ENCODE assay signal across 17 cellular contexts in the genomic region with DNA sequence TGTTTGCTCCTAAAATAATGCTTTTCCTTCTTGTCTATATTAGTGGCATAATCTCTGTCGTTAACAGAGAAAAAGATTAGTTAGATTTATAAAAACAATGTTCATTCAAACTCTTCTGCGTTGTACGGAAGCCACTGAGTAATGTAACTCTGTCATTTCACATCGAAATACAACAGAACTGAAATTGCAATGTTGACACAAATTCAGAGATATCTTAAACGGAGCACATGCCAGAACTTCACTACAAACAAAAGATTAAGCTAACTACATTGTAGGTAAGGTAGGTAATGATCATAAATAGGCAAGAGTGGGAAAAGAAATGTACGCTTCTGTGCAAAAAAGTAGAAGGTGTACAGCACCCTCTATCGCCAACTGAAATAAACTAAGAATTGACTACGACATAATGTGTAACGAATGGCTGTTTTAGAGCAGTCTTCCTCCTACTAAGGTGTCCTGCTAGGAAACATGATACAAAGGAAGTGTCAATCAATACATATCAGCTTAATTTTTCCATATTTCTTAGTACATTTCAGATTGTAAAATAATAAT. TPM values are rescaled to one million over a fixed set of nuclear protein-coding genes. Genes with fewer than 3 reads are reported as not detected.
A peak's percentile ranks its signal among the peaks of the same experiment; 100 is the strongest.
DNase-seq lines count a peak whose midpoint lies in the region; ATAC-seq and TF ChIP-seq lines count a peak whose summit lies in the region.
"Had no signal": no experiment of that assay in that cellular context is flagged by ENCODE, and none has a peak within 500 bp of the region (broad histone marks: within the 10 kb centered on the region; RNA-seq: fewer than 3 reads in every experiment).

No MANE protein-coding gene starts in this region.

- H3K4me1 ChIP-seq in BE2C (peaks cover 5% of the 10 kb centered on the region; the same call in 1 of the 2 replicates), hepatocyte (ENCODE audit: insufficient read depth) (peaks cover 38% of the 10 kb centered on the region)
- H3K4me1 ChIP-seq: thyroid gland had no signal

- H3K4me2 ChIP-seq in hepatocyte, result no peak overlapping the region

- H3K4me3 ChIP-seq in BE2C (ENCODE audit: low read depth, low read length), result no peak overlapping the region
- no peak overlapping the region for H3K4me3 ChIP-seq in LNCaP clone FGC (ENCODE audit: low read depth, low read length)
- H3K4me3 ChIP-seq in hepatocyte, result no peak overlapping the region
- H3K4me3 ChIP-seq: HAP-1, thyroid gland had no signal

- peak; percentile 59 for TF ChIP-seq CTCF in BE2C (IDR thresholded peaks at IDR 0.05; ENCODE audit: low read depth, low read length)
- TF ChIP-seq CTCF in LNCaP clone FGC (IDR thresholded peaks at IDR 0.05; ENCODE audit: control insufficient read depth, extremely low read depth, insufficient read depth), result peak; percentile 47
- TF ChIP-seq CTCF in VCaP (conservative IDR thresholded peaks at IDR 0.05), result peak; percentile 23; the same call in 1 of the 2 replicates
- peak; percentile 59 for TF ChIP-seq CTCF in hepatocyte (IDR thresholded peaks at IDR 0.05; ENCODE audit: poor library complexity)

- H3K27ac ChIP-seq in VCaP (no peak overlapping the region), hepatocyte (no peak overlapping the region)
- H3K27ac ChIP-seq: thyroid gland had no signal

- H3K9me2 ChIP-seq in hepatocyte (replicated peaks; ENCODE audit: insufficient read depth), result no peaks in the 10 kb centered on the region

- H3K79me2 ChIP-seq in hepatocyte, result no peaks in the 10 kb centered on the region

- no peak for ATAC-seq in HG03097 (IDR thresholded peaks at IDR 0.05; ENCODE audit: low FRiP score, unreplicated experiment)
- no peak for ATAC-seq in GM21786 (IDR thresholded peaks at IDR 0.05; ENCODE audit: unreplicated experiment)
- ATAC-seq: activated CD8-positive, alpha-beta T cell treated with anti-CD3 and anti-CD28 coated beads for 36 hours; activated T-helper 17 cell treated with anti-CD3 and anti-CD28 coated beads, Interleukin-2, amount 50 U/mL, for 72 hours; effector memory CD8-positive, alpha-beta T cell had no signal

- no peaks in the 10 kb centered on the region for H4K20me1 ChIP-seq in hepatocyte (ENCODE audit: insufficient read depth, poor library complexity, severe bottlenecking)

- H3K27me3 ChIP-seq in BE2C (no peaks in the 10 kb centered on the region), hepatocyte (no peaks in the 10 kb centered on the region)
- H3K27me3 ChIP-seq: thyroid gland had no signal

- DNase-seq in BE2C (no peak), LNCaP clone FGC (ENCODE audit: low read depth) (no peak), hepatocyte (ENCODE audit: low spot score) (peak; percentile 54), GM19240 (ENCODE audit: insufficient read length, low spot score) (no peak)
- no peak for DNase-seq in activated CD4-positive, alpha-beta T cell treated with anti-CD3 and anti-CD28 coated beads for 4 hours
- DNase-seq: activated CD8-positive, alpha-beta T cell treated with anti-CD3 and anti-CD28 coated beads for 36 hours; effector memory CD8-positive, alpha-beta T cell; glutamatergic neuron; NCI-H345; RPMI8226; stimulated activated CD4-positive, alpha-beta T cell treated with anti-CD3 and anti-CD28 coated beads, Interleukin-1b, Interleukin-23, amount 100 ng/mL, for 48 hours; thyroid gland had no signal

- no peaks in the 10 kb centered on the region for H3K9me3 ChIP-seq in BE2C
- no peaks in the 10 kb centered on the region for H3K9me3 ChIP-seq in hepatocyte (ENCODE audit: low read depth)
- H3K9me3 ChIP-seq: HAP-1, thyroid gland had no signal

- no peak overlapping the region for H2AFZ ChIP-seq in hepatocyte

- WGBS in hepatocyte (ENCODE audit: low lambda C conversion rate, missing lambda C conversion rate), result 45% methylated on average over 9 of the region's 9 CpGs

- no peaks in the 10 kb centered on the region; the same call in 1 of the 2 replicates for H3K36me3 ChIP-seq in BE2C
- H3K36me3 ChIP-seq in hepatocyte (replicated peaks; ENCODE audit: insufficient read depth, low read depth), result no peaks in the 10 kb centered on the region
- H3K36me3 ChIP-seq: HAP-1 had no signal

RNA-seq across cellular contexts. Expression of gene PCNX2, which starts 56.6 kb away (rescaled TPM):
- polyA plus RNA-seq in BE2C (2012; ENCODE audit: insufficient read depth, insufficient read length, low read depth), result 21.5 TPM
- 10.0 and 11.0 TPM in 2 replicates for total RNA-seq in hepatocyte
- polyA plus RNA-seq in hepatocyte, result 3.9 and 4.9 TPM in 2 replicates
